ENCODE assay signal across 1 cellular context in genomic region chr10:72096115-72097000, GRCh38.
TF ChIP-seq lines count a peak whose summit lies in the region.

No MANE protein-coding gene starts in this region.

TF ChIP-seq in K562, 482 proteins besides CTCF, POLR2A, EP300 and RAD21 (continued from another document and continues in another):
- TF ChIP-seq ZBTB1 (CRISPR knock-in tag; IDR thresholded peaks at IDR 0.05; ENCODE audit: borderline replicate concordance, low read depth), result no peak
- no peak for TF ChIP-seq EZH2 (IDR thresholded peaks at IDR 0.05; ENCODE audit: borderline replicate concordance, low read depth, low read length)
- no peak for TF ChIP-seq DDX20 (tag; IDR thresholded peaks at IDR 0.05; ENCODE audit: low read depth)
- no peak for TF ChIP-seq NBN (IDR thresholded peaks at IDR 0.05; ENCODE audit: low read depth)
- no peak for TF ChIP-seq HOXB6 (CRISPR knock-in tag; IDR thresholded peaks at IDR 0.05; ENCODE audit: borderline replicate concordance)
- no peak for TF ChIP-seq ZKSCAN8 (CRISPR knock-in tag; IDR thresholded peaks at IDR 0.05)
- no peak for TF ChIP-seq MYNN (IDR thresholded peaks at IDR 0.05)
- TF ChIP-seq MYNN (CRISPR knock-in tag; IDR thresholded peaks at IDR 0.05), result no peak
- TF ChIP-seq KAT7 (CRISPR knock-in tag; IDR thresholded peaks at IDR 0.05; ENCODE audit: borderline replicate concordance), result no peak
- TF ChIP-seq, protein P1, sequence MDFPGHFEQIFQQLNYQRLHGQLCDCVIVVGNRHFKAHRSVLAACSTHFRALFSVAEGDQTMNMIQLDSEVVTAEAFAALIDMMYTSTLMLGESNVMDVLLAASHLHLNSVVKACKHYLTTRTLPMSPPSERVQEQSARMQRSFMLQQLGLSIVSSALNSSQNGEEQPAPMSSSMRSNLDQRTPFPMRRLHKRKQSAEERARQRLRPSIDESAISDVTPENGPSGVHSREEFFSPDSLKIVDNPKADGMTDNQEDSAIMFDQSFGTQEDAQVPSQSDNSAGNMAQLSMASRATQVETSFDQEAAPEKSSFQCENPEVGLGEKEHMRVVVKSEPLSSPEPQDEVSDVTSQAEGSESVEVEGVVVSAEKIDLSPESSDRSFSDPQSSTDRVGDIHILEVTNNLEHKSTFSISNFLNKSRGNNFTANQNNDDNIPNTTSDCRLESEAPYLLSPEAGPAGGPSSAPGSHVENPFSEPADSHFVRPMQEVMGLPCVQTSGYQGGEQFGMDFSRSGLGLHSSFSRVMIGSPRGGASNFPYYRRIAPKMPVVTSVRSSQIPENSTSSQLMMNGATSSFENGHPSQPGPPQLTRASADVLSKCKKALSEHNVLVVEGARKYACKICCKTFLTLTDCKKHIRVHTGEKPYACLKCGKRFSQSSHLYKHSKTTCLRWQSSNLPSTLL (IDR thresholded peaks at IDR 0.05), result no peak
- peak; percentile 32 for TF ChIP-seq ARID1B (IDR thresholded peaks at IDR 0.05)
- TF ChIP-seq ZNF77 (CRISPR knock-in tag; IDR thresholded peaks at IDR 0.05), result no peak
- TF ChIP-seq STAT6 (CRISPR knock-in tag; IDR thresholded peaks at IDR 0.05), result no peak
- no peak for TF ChIP-seq BRCA1 (IDR thresholded peaks at IDR 0.05)
- no peak for TF ChIP-seq BRCA1 (CRISPR knock-in tag; IDR thresholded peaks at IDR 0.05)
- TF ChIP-seq XRCC5 (IDR thresholded peaks at IDR 0.05; ENCODE audit: low read depth, low read length), result no peak
- TF ChIP-seq, protein P2, sequence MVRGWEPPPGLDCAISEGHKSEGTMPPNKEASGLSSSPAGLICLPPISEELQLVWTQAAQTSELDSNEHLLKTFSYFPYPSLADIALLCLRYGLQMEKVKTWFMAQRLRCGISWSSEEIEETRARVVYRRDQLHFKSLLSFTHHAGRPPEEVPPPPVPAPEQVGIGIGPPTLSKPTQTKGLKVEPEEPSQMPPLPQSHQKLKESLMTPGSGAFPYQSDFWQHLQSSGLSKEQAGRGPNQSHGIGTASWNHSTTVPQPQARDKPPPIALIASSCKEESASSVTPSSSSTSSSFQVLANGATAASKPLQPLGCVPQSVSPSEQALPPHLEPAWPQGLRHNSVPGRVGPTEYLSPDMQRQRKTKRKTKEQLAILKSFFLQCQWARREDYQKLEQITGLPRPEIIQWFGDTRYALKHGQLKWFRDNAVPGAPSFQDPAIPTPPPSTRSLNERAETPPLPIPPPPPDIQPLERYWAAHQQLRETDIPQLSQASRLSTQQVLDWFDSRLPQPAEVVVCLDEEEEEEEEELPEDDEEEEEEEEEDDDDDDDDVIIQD (CRISPR knock-in tag; IDR thresholded peaks at IDR 0.05), result no peak
- TF ChIP-seq, protein P3, sequence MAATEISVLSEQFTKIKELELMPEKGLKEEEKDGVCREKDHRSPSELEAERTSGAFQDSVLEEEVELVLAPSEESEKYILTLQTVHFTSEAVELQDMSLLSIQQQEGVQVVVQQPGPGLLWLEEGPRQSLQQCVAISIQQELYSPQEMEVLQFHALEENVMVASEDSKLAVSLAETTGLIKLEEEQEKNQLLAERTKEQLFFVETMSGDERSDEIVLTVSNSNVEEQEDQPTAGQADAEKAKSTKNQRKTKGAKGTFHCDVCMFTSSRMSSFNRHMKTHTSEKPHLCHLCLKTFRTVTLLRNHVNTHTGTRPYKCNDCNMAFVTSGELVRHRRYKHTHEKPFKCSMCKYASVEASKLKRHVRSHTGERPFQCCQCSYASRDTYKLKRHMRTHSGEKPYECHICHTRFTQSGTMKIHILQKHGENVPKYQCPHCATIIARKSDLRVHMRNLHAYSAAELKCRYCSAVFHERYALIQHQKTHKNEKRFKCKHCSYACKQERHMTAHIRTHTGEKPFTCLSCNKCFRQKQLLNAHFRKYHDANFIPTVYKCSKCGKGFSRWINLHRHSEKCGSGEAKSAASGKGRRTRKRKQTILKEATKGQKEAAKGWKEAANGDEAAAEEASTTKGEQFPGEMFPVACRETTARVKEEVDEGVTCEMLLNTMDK (IDR thresholded peaks at IDR 0.05; ENCODE audit: borderline replicate concordance, insufficient read depth, low read depth, low read length, poor library complexity, severe bottlenecking), result no peak
- no peak for TF ChIP-seq SRSF7 (optimal IDR thresholded peaks at IDR 0.05; ENCODE audit: low read depth, low read length)
- no peak for TF ChIP-seq ZNF282 (CRISPR knock-in tag; IDR thresholded peaks at IDR 0.05)
- no peak for TF ChIP-seq ETS2 (tag; IDR thresholded peaks at IDR 0.05; ENCODE audit: borderline replicate concordance, poor library complexity, severe bottlenecking)
- no peak for TF ChIP-seq YY1 (IDR thresholded peaks at IDR 0.05; ENCODE audit: borderline replicate concordance in 1 of 3, control insufficient read depth in 1 of 3, extremely low read depth in 1 of 3, insufficient read depth in 3 of 3, insufficient read length in 1 of 3, insufficient replicate concordance in 2 of 3, low read depth in 1 of 3, low read length in 2 of 3)
- TF ChIP-seq, protein P4, sequence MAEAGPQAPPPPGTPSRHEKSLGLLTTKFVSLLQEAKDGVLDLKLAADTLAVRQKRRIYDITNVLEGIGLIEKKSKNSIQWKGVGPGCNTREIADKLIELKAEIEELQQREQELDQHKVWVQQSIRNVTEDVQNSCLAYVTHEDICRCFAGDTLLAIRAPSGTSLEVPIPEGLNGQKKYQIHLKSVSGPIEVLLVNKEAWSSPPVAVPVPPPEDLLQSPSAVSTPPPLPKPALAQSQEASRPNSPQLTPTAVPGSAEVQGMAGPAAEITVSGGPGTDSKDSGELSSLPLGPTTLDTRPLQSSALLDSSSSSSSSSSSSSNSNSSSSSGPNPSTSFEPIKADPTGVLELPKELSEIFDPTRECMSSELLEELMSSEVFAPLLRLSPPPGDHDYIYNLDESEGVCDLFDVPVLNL (CRISPR knock-in tag; IDR thresholded peaks at IDR 0.05; ENCODE audit: low read depth), result no peak
- no peak for TF ChIP-seq PHTF2 (CRISPR knock-in tag; IDR thresholded peaks at IDR 0.05)
- TF ChIP-seq MEIS2 (IDR thresholded peaks at IDR 0.05; ENCODE audit: partially characterized antibody), result no peak
- no peak for TF ChIP-seq ZNF507 (tag; conservative IDR thresholded peaks at IDR 0.05)
- TF ChIP-seq TARDBP (IDR thresholded peaks at IDR 0.05), result no peak
- no peak for TF ChIP-seq ATF6 (CRISPR knock-in tag; IDR thresholded peaks at IDR 0.05)
- TF ChIP-seq MBD2 (IDR thresholded peaks at IDR 0.05; ENCODE audit: borderline replicate concordance, low read depth), result no peak
- TF ChIP-seq NFE2 (IDR thresholded peaks at IDR 0.05; ENCODE audit: low read depth), result no peak
- TF ChIP-seq ZNF197 (CRISPR knock-in tag; IDR thresholded peaks at IDR 0.05; ENCODE audit: low read depth), result no peak
- TF ChIP-seq ILF3 (IDR thresholded peaks at IDR 0.05; ENCODE audit: borderline replicate concordance), result no peak
- no peak for TF ChIP-seq RHOXF2B (CRISPR knock-in tag; conservative IDR thresholded peaks at IDR 0.05)
- TF ChIP-seq ZNF324 (CRISPR knock-in tag; IDR thresholded peaks at IDR 0.05), result no peak
- TF ChIP-seq PCBP2 (IDR thresholded peaks at IDR 0.05; ENCODE audit: low read depth, low read length, poor library complexity, severe bottlenecking), result no peak
- TF ChIP-seq JUND (IDR thresholded peaks at IDR 0.05; ENCODE audit: borderline replicate concordance, low read depth, low read length), result peak; percentile 38; the same call in 1 of the 2 replicates
- TF ChIP-seq JUND (tag; IDR thresholded peaks at IDR 0.05; ENCODE audit: borderline replicate concordance, low read depth, low read length), result no peak; the same call in 2 of the 3 replicates
- TF ChIP-seq, protein P5, sequence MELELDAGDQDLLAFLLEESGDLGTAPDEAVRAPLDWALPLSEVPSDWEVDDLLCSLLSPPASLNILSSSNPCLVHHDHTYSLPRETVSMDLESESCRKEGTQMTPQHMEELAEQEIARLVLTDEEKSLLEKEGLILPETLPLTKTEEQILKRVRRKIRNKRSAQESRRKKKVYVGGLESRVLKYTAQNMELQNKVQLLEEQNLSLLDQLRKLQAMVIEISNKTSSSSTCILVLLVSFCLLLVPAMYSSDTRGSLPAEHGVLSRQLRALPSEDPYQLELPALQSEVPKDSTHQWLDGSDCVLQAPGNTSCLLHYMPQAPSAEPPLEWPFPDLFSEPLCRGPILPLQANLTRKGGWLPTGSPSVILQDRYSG (tag; conservative IDR thresholded peaks at IDR 0.05; ENCODE audit: low read depth), result no peak
- TF ChIP-seq ELF2 (CRISPR knock-in tag; IDR thresholded peaks at IDR 0.05), result 0 out of 2 replicates have a peak, but pooled peaks have one; percentile 39
- no peak for TF ChIP-seq ZNF3 (CRISPR knock-in tag; IDR thresholded peaks at IDR 0.05)
- no peak for TF ChIP-seq HMG20B (CRISPR knock-in tag; IDR thresholded peaks at IDR 0.05)
- no peak for TF ChIP-seq SMAD3 (CRISPR knock-in tag; conservative IDR thresholded peaks at IDR 0.05)
- TF ChIP-seq LCOR (CRISPR knock-in tag; IDR thresholded peaks at IDR 0.05), result no peak
- no peak for TF ChIP-seq CREM (IDR thresholded peaks at IDR 0.05; ENCODE audit: low read depth)
- TF ChIP-seq NCOA6 (IDR thresholded peaks at IDR 0.05), result no peak
- TF ChIP-seq MAFG (tag; conservative IDR thresholded peaks at IDR 0.05), result 0 out of 2 replicates have a peak, but pooled peaks have one; percentile 28
- TF ChIP-seq, protein P6, sequence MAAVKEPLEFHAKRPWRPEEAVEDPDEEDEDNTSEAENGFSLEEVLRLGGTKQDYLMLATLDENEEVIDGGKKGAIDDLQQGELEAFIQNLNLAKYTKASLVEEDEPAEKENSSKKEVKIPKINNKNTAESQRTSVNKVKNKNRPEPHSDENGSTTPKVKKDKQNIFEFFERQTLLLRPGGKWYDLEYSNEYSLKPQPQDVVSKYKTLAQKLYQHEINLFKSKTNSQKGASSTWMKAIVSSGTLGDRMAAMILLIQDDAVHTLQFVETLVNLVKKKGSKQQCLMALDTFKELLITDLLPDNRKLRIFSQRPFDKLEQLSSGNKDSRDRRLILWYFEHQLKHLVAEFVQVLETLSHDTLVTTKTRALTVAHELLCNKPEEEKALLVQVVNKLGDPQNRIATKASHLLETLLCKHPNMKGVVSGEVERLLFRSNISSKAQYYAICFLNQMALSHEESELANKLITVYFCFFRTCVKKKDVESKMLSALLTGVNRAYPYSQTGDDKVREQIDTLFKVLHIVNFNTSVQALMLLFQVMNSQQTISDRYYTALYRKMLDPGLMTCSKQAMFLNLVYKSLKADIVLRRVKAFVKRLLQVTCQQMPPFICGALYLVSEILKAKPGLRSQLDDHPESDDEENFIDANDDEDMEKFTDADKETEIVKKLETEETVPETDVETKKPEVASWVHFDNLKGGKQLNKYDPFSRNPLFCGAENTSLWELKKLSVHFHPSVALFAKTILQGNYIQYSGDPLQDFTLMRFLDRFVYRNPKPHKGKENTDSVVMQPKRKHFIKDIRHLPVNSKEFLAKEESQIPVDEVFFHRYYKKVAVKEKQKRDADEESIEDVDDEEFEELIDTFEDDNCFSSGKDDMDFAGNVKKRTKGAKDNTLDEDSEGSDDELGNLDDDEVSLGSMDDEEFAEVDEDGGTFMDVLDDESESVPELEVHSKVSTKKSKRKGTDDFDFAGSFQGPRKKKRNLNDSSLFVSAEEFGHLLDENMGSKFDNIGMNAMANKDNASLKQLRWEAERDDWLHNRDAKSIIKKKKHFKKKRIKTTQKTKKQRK (IDR thresholded peaks at IDR 0.05; ENCODE audit: borderline replicate concordance, low read depth, low read length), result no peak
- no peak for TF ChIP-seq ZNF586 (CRISPR knock-in tag; conservative IDR thresholded peaks at IDR 0.05)
- TF ChIP-seq, protein P7, sequence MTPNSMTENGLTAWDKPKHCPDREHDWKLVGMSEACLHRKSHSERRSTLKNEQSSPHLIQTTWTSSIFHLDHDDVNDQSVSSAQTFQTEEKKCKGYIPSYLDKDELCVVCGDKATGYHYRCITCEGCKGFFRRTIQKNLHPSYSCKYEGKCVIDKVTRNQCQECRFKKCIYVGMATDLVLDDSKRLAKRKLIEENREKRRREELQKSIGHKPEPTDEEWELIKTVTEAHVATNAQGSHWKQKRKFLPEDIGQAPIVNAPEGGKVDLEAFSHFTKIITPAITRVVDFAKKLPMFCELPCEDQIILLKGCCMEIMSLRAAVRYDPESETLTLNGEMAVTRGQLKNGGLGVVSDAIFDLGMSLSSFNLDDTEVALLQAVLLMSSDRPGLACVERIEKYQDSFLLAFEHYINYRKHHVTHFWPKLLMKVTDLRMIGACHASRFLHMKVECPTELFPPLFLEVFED (CRISPR knock-in tag; conservative IDR thresholded peaks at IDR 0.05), result no peak
- no peak for TF ChIP-seq NONO (IDR thresholded peaks at IDR 0.05; ENCODE audit: low read depth in 2 of 2, low read length in 1 of 2)
- TF ChIP-seq GATAD2A (IDR thresholded peaks at IDR 0.05), result no peak
- no peak for TF ChIP-seq CHCHD3 (CRISPR knock-in tag; IDR thresholded peaks at IDR 0.05)
- TF ChIP-seq NCOA1 (IDR thresholded peaks at IDR 0.05; ENCODE audit: low read depth), result no peak
- TF ChIP-seq KLF6 (CRISPR knock-in tag; IDR thresholded peaks at IDR 0.05; ENCODE audit: borderline replicate concordance), result no peak
- TF ChIP-seq ZFX (CRISPR knock-in tag; IDR thresholded peaks at IDR 0.05), result 0 out of 2 replicates have a peak, but pooled peaks have one; percentile 31
- no peak for TF ChIP-seq ZNF146 (CRISPR knock-in tag; IDR thresholded peaks at IDR 0.05; ENCODE audit: unreplicated experiment)
